Comparison of ENCODE assay signal across 10 cellular contexts in genomic region chr10:132445516-132446194, GRCh38. TPM values are rescaled to one million over a fixed set of nuclear protein-coding genes. Genes with fewer than 3 reads are reported as not detected.
DNase-seq lines count a peak whose midpoint lies in the region; ATAC-seq, FAIRE-seq and TF ChIP-seq lines count a peak whose summit lies in the region.
"Had no signal": no experiment of that assay in that cellular context is flagged by ENCODE, and none has a peak within 500 bp of the region (broad histone marks: within the 10 kb centered on the region; RNA-seq: fewer than 3 reads in every experiment).

No MANE protein-coding gene starts in this region.

- TF ChIP-seq CTCF in HepG2 (CRISPR knock-in tag; IDR thresholded peaks at IDR 0.05) (no peak), right lobe of liver (IDR thresholded peaks at IDR 0.05) (no peak), Panc1 (IDR thresholded peaks at IDR 0.05) (no peak)

- in situ Hi-C loops in HepG2 (cut with HindIII; ENCODE audit: extremely low pct_ligation_motif_present, low pct_unique_long_range_greater_than_20kb) (no loop called here), Panc1 (cut with HindIII; ENCODE audit: low pct_unique_long_range_greater_than_20kb, low sequenced_read_pairs) (no loop called here)

- H2AFZ ChIP-seq in HepG2 (ENCODE audit: low read length), result no peak overlapping the region

- H3K9me3 ChIP-seq in HepG2 (ENCODE audit: low read length), result no peaks in the 10 kb centered on the region
- no peaks in the 10 kb centered on the region for H3K9me3 ChIP-seq in right lobe of liver
- no peaks in the 10 kb centered on the region for H3K9me3 ChIP-seq in Panc1 (ENCODE audit: control insufficient read depth, insufficient read depth, low read depth, low read length)

- no peak for ATAC-seq in HepG2
- no peak for ATAC-seq in right lobe of liver
- ATAC-seq in Panc1, result peak; percentile 18
- ATAC-seq in HG03378 (IDR thresholded peaks at IDR 0.05; ENCODE audit: unreplicated experiment), result no peak

- H3K27ac ChIP-seq in HepG2 (ENCODE audit: extremely low read length, insufficient read depth, low read length), result no peak overlapping the region
- H3K27ac ChIP-seq in right lobe of liver, result no peak overlapping the region
- peak overlapping the region; percentile 98 for H3K27ac ChIP-seq in Panc1 (ENCODE audit: low read length)

- H4K20me1 ChIP-seq in HepG2 (ENCODE audit: insufficient read depth, low read length), result no peaks in the 10 kb centered on the region

- intact Hi-C loops in HepG2 (cut with micrococcal nuclease; ENCODE audit: unreplicated experiment) (loop anchor here (2.0 kb wide), 1 partner anchor 57 kb away; no protein-coding TSS in a partner anchor), right lobe of liver (cut with DNase I) (loop anchor here in 1 of 2 donors (5.0 kb wide), 1 partner anchor 53 kb away; no protein-coding TSS in a partner anchor), Panc1 (cut with micrococcal nuclease; ENCODE audit: unreplicated experiment) (no loop called here)

- H3K36me3 ChIP-seq in HepG2 (replicated peaks in 1 of 2; ENCODE audit: control insufficient read depth in 1 of 2, insufficient read depth in 2 of 2, low read length in 2 of 2) (no peaks in the 10 kb centered on the region), right lobe of liver (no peaks in the 10 kb centered on the region), Panc1 (ENCODE audit: control insufficient read depth, insufficient read depth, low read length) (no peaks in the 10 kb centered on the region)

- 0 out of 2 replicates have a peak overlapping the region, but pooled peaks have one; percentile 28 for H3K4me2 ChIP-seq in HepG2 (ENCODE audit: low read depth, low read length)

- 73% methylated on average over 18 of the region's 22 CpGs for WGBS in HepG2 (ENCODE audit: low lambda C conversion rate)
- 81% methylated on average over 5 of the region's 22 CpGs for WGBS in right lobe of liver (ENCODE audit: insufficient coverage, low coverage, low lambda C conversion rate, missing lambda C conversion rate)

- H3K9me3 Mint-ChIP-seq in immature natural killer cell, result no peaks in the 10 kb centered on the region

- no peaks in the 10 kb centered on the region for H3K79me2 ChIP-seq in HepG2 (ENCODE audit: insufficient read depth, low read length)

- H3K27me3 Mint-ChIP-seq in immature natural killer cell (ENCODE audit: low read depth in 3 of 3), result peaks cover 7 to 15% (median 7%) of the 10 kb centered on the region in 3 donors

- H3K4me3 ChIP-seq in HepG2 (replicated peaks in 1 of 3; ENCODE audit: insufficient read depth in 1 of 3, low read depth in 2 of 3, low read length in 3 of 3), result no peak overlapping the region
- no peak overlapping the region for H3K4me3 ChIP-seq in right lobe of liver
- H3K4me3 ChIP-seq in Panc1 (ENCODE audit: low read depth in 2 of 2, low read length in 2 of 2), result peak overlapping the region; percentile 18 to 23; a peak in 2 of 4 replicates

- H3K4me1 ChIP-seq in HepG2 (ENCODE audit: insufficient read depth, low read length) (peaks cover 47% of the 10 kb centered on the region), right lobe of liver (peaks cover 0 to 6% (median 0%) of the 10 kb centered on the region in 4 donors), Panc1 (ENCODE audit: control insufficient read depth, insufficient read depth, low read length) (peaks cover 57% of the 10 kb centered on the region)

- peak overlapping the region in 2 of 5 donors; percentile 46 for H3K4me3 Mint-ChIP-seq in immature natural killer cell

- no peak for DNase-seq in HepG2 (ENCODE audit: low spot score)
- no peak for DNase-seq in right lobe of liver
- DNase-seq in Panc1 (ENCODE audit: low read depth, low spot score), result no peak
- DNase-seq in immature natural killer cell, result no peak
- DNase-seq in hypothalamus (lab: John Stamatoyannopoulos, UW), result no peak
- DNase-seq in HuH-7.5 (ENCODE audit: low spot score), result no peak
- DNase-seq in SHP77 treated with DMSO at 0.1 percent for 48 hours (lab: John Stamatoyannopoulos, UW), result no peak
- DNase-seq: stimulated activated CD4-positive, alpha-beta T cell treated with anti-CD3 and anti-CD28 coated beads, Interleukin-4, amount 100 ng/mL, for 4 hours had no signal

- peaks cover 34% of the 10 kb centered on the region in 2 donors for H3K4me1 Mint-ChIP-seq in immature natural killer cell

- peak overlapping the region; percentile 67 to 99 (median 96) for H3K27ac Mint-ChIP-seq in immature natural killer cell

- H3K9ac ChIP-seq in HepG2 (ENCODE audit: insufficient read depth, low read depth, low read length), result no peak overlapping the region

- FAIRE-seq in HepG2 (lab: Jason Lieb, UNC), result no peak
- FAIRE-seq: RCC 7860 had no signal

- TF ChIP-seq POLR2A in HepG2 (IDR thresholded peaks at IDR 0.05; ENCODE audit: insufficient read depth in 1 of 2, low read depth in 2 of 2, low read length in 2 of 2), result no peak
- TF ChIP-seq POLR2A in right lobe of liver (IDR thresholded peaks at IDR 0.05), result no peak

- H3K27me3 ChIP-seq in HepG2 (ENCODE audit: control insufficient read depth in 1 of 2, insufficient read depth in 2 of 2, low read length in 2 of 2), result no peaks in the 10 kb centered on the region; a peak in 1 of 5 replicates
- no peaks in the 10 kb centered on the region for H3K27me3 ChIP-seq in right lobe of liver
- no peaks in the 10 kb centered on the region for H3K27me3 ChIP-seq in Panc1 (ENCODE audit: control insufficient read depth, insufficient read depth, low read length)

- no TSS peak for BruUV-seq in HepG2 (replicated peaks; lab: Mats Ljungman, UMichigan)
- no TSS peak for BruUV-seq in Panc1 (replicated peaks; lab: Mats Ljungman, UMichigan)

- H3K36me3 Mint-ChIP-seq in immature natural killer cell, result no peaks in the 10 kb centered on the region

- TF ChIP-seq EP300 in HepG2 (IDR thresholded peaks at IDR 0.05; ENCODE audit: low read depth in 2 of 2, low read length in 2 of 2) (no peak), HepG2 (CRISPR knock-in tag; IDR thresholded peaks at IDR 0.05; ENCODE audit: borderline replicate concordance) (no peak)

- POLR2A ChIA-PET in HepG2 (lab: Yijun Ruan, JAX), result interaction anchor here (1.8 kb wide), 1 partner anchor 11 kb away, joined by 4 read pairs; no protein-coding TSS in a partner anchor
- POLR2A ChIA-PET in Panc1 (lab: Charles Lee), result interaction anchor here (0.5 kb wide), 1 partner anchor 24 kb away, joined by 4 read pairs; no protein-coding TSS in a partner anchor

- CTCF ChIA-PET in HepG2 (lab: Yijun Ruan, JAX; ENCODE audit: low intra/inter-chr PET ratio, low total read pairs) (interaction anchor here (1.1 kb wide), 1 partner anchor 8 kb away, joined by 4 read pairs; no protein-coding TSS in a partner anchor), Panc1 (lab: Charles Lee) (interaction anchor here (0.6 to 0.9 kb wide), 2 partner anchors 25 to 28 kb away, joined by 3 to 4 read pairs; no protein-coding TSS in a partner anchor)

- no peak for TF ChIP-seq RAD21 in HepG2 (CRISPR knock-in tag; IDR thresholded peaks at IDR 0.05)

TF ChIP-seq in HepG2, 621 proteins besides CTCF, POLR2A, EP300 and RAD21:
- TF ChIP-seq HNRNPLL (IDR thresholded peaks at IDR 0.05; ENCODE audit: low read depth, low read length, poor library complexity, severe bottlenecking) (peak; percentile 18), PHF21A (CRISPR knock-in tag; IDR thresholded peaks at IDR 0.05) (no peak), ZNF451 (CRISPR knock-in tag; IDR thresholded peaks at IDR 0.05) (no peak), KDM5A (IDR thresholded peaks at IDR 0.05; ENCODE audit: borderline replicate concordance, low read length) (no peak)
- TF ChIP-seq, protein P1, sequence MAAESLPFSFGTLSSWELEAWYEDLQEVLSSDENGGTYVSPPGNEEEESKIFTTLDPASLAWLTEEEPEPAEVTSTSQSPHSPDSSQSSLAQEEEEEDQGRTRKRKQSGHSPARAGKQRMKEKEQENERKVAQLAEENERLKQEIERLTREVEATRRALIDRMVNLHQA (CRISPR knock-in tag; IDR thresholded peaks at IDR 0.05), result no peak

RNA-seq across cellular contexts. Expression of gene PWWP2B, which starts 48.7 kb away (rescaled TPM):
- total RNA-seq in HepG2 (2016; rRNA removed; fragmentation: Illumina TruSeq; extraction: Trizol) (3.5 and 4.7 TPM in 2 replicates), right lobe of liver (10 to 100 TPM in 1 of 6 experiments, 1 to 10 TPM in 5; 3.0 to 12.2 (median 5.1) TPM), Panc1 (2021; ENCODE audit: unreplicated experiment) (51.6 TPM)
- total RNA-seq in HepG2 (2016; cell fraction: cytosol; rRNA removed; fragmentation: Illumina TruSeq; extraction: Trizol; ENCODE audit: low read depth), result 1.3 and 1.8 TPM in 2 replicates
- 3.2 and 5.1 TPM in 2 replicates for total RNA-seq in HepG2 (2016; cell fraction: insoluble cytoplasmic fraction; rRNA removed; fragmentation: Illumina TruSeq; extraction: Trizol)
- 3.2 and 3.7 TPM in 2 replicates for total RNA-seq in HepG2 (2016; cell fraction: membrane; rRNA removed; fragmentation: Illumina TruSeq; extraction: Trizol)
- total RNA-seq in HepG2 (2016; cell fraction: nucleus; rRNA removed; fragmentation: Illumina TruSeq; extraction: Trizol), result 2.9 and 3.1 TPM in 2 replicates
- polyA plus RNA-seq in HepG2 (2011; rRNA removed) (2.3 and 3.7 TPM in 2 replicates), immature natural killer cell (1 to 10 TPM; 4.0 to 7.3 (median 4.3) TPM)
- 3.1 and 4.4 TPM in 2 replicates for polyA plus RNA-seq in HepG2 (2011; cell fraction: cytosol; rRNA removed)
- 12.7 and 14.5 TPM in 2 replicates for polyA plus RNA-seq in HepG2 (2011; cell fraction: nucleus; rRNA removed)
- 2.3 and 4.1 TPM in 2 replicates for polyA plus RNA-seq in HepG2 (2012)
- polyA plus RNA-seq in HepG2 (2016; cell fraction: cytosol; fragmentation: Illumina TruSeq; extraction: Trizol; ENCODE audit: low read depth), result 1.2 and 1.3 TPM in 2 replicates
- polyA plus RNA-seq in HepG2 (2016; cell fraction: insoluble cytoplasmic fraction; fragmentation: Illumina TruSeq; extraction: Trizol; ENCODE audit: low read depth), result 2.8 and 3.2 TPM in 2 replicates
- polyA plus RNA-seq in HepG2 (2016; cell fraction: membrane; fragmentation: Illumina TruSeq; extraction: Trizol; ENCODE audit: low read depth), result 2.2 and 2.3 TPM in 2 replicates
- polyA plus RNA-seq in HepG2 (2016; cell fraction: nucleus; fragmentation: Illumina TruSeq; extraction: Trizol; ENCODE audit: insufficient read depth, low read depth), result 5.4 and 5.6 TPM in 2 replicates
- polyA minus RNA-seq in HepG2 (2011; rRNA and poly(A)+ RNA removed; ENCODE audit: low replicate concordance), result 3.9 and 6.3 TPM in 2 replicates
- polyA minus RNA-seq in HepG2 (2011; cell fraction: cytosol; rRNA and poly(A)+ RNA removed), result 4.8 and 5.9 TPM in 2 replicates
- 2.7 and 3.5 TPM in 2 replicates for polyA minus RNA-seq in HepG2 (2011; cell fraction: nucleus; rRNA and poly(A)+ RNA removed)
- polyA plus RNA-seq in Panc1 (2012; ENCODE audit: insufficient read length), result 56.2 TPM

Comparison
In these comparisons a context has a peak if more than half of its experiments do, and no peak if none do; other contexts are left out.
1. H3K4me3 ChIP-seq: peak in Panc1 (2 of 2); none in HepG2 (0 of 3) and right lobe of liver (0 of 3).